ENCODE assay signal across 10 cellular contexts in genomic region chr3:50525987-50526386, GRCh38. TPM values are rescaled to one million over a fixed set of nuclear protein-coding genes. Genes with fewer than 3 reads are reported as not detected.
DNase-seq lines count a peak whose midpoint lies in the region; ATAC-seq and TF ChIP-seq lines count a peak whose summit lies in the region.
"Had no signal": no experiment of that assay in that cellular context is flagged by ENCODE, and none has a peak within 500 bp of the region (broad histone marks: within the 10 kb centered on the region; RNA-seq: fewer than 3 reads in every experiment).

No MANE protein-coding gene starts in this region.

- no peak overlapping the region for H3K27ac Mint-ChIP-seq in T-helper 17 cell
- peak overlapping the region; percentile 30 to 95 (median 79) for H3K27ac Mint-ChIP-seq in brain
- H3K27ac Mint-ChIP-seq: naive thymus-derived CD8-positive, alpha-beta T cell had no signal

- no peak for TF ChIP-seq CTCF in brain (conservative IDR thresholded peaks at IDR 0.05)
- no peak for TF ChIP-seq CTCF in uterus (IDR thresholded peaks at IDR 0.05)

- TF ChIP-seq POLR2A in uterus (IDR thresholded peaks at IDR 0.05): no peak

- peak; percentile 74 for ATAC-seq in T-helper 17 cell
- no peak for ATAC-seq in HG02798 (IDR thresholded peaks at IDR 0.05; ENCODE audit: poor library complexity, unreplicated experiment)

- no peaks in the 10 kb centered on the region for H3K27me3 ChIP-seq in uterus

- intact Hi-C loops in uterus (cut with DNase I; ENCODE audit: low total_unique reads): no loop called here

- DNase-seq in DMS 273 (lab: John Stamatoyannopoulos, UW; ENCODE audit: unreplicated experiment) (peak; percentile 24), DMS 273 treated with DMSO at 0.1 percent for 48 hours (lab: John Stamatoyannopoulos, UW) (no peak), T-helper 17 cell (no peak), mucosa of gallbladder (ENCODE audit: low spot score) (peak; percentile 46), uterus (no peak), NCI-H748 treated with DMSO at 0.1 percent for 48 hours (lab: John Stamatoyannopoulos, UW) (no peak)

- H3K4me3 ChIP-seq in uterus: no peak overlapping the region

- H3K9me3 ChIP-seq in T-helper 17 cell (ENCODE audit: control insufficient read depth, low read length, poor library complexity, severe bottlenecking): no peaks in the 10 kb centered on the region
- no peaks in the 10 kb centered on the region for H3K9me3 ChIP-seq in uterus

- no peaks in the 10 kb centered on the region for H3K36me3 ChIP-seq in uterus

- no peak overlapping the region for H3K4me3 Mint-ChIP-seq in T-helper 17 cell
- peak overlapping the region in 2 of 5 experiments; percentile 14 to 28 for H3K4me3 Mint-ChIP-seq in brain
- H3K4me3 Mint-ChIP-seq: naive thymus-derived CD8-positive, alpha-beta T cell had no signal

- no peaks in the 10 kb centered on the region for H3K4me1 ChIP-seq in uterus

- no peak overlapping the region for H3K27ac ChIP-seq in uterus
- H3K27ac ChIP-seq: 22Rv1 had no signal

- H3K9me3 Mint-ChIP-seq in brain: peaks cover 0 to 9% (median 0%) of the 10 kb centered on the region in 5 experiments
- H3K9me3 Mint-ChIP-seq: naive thymus-derived CD8-positive, alpha-beta T cell had no signal

- H3K36me3 Mint-ChIP-seq in T-helper 17 cell (ENCODE audit: low read depth): peaks cover 3% of the 10 kb centered on the region
- no peaks in the 10 kb centered on the region for H3K36me3 Mint-ChIP-seq in brain
- H3K36me3 Mint-ChIP-seq: naive thymus-derived CD8-positive, alpha-beta T cell had no signal

- H3K4me1 Mint-ChIP-seq in T-helper 17 cell (peaks cover 2% of the 10 kb centered on the region), brain (peaks cover 78% of the 10 kb centered on the region)

- H3K27me3 Mint-ChIP-seq in T-helper 17 cell (peaks cover 28% of the 10 kb centered on the region), brain (peaks cover 19% of the 10 kb centered on the region)

RNA-seq across cellular contexts. Expression of gene CACNA2D2, which starts 22.6 kb away (rescaled TPM):
- total RNA-seq in T-helper 17 cell (1 to 10 TPM; 2.2 to 3.5 TPM), mucosa of gallbladder (1.8 TPM), uterus (1 to 10 TPM in 2 of 4 donors, under 1 TPM in 1, not detected in 1; under 0.01 to 6.1 (median 5.3) TPM)
- 3.0 TPM for polyA plus RNA-seq in brain (ENCODE audit: insufficient read depth, low read depth, low replicate concordance)

RNA-seq across cellular contexts. Expression of gene C3orf18, which starts 41.6 kb away (rescaled TPM):
- 10 to 100 TPM; 15.0 to 17.1 TPM for total RNA-seq in T-helper 17 cell
- polyA plus RNA-seq in brain (ENCODE audit: insufficient read depth, low read depth, low replicate concordance): 13.4 TPM
- 12.3 TPM for total RNA-seq in mucosa of gallbladder
- total RNA-seq in uterus: 10 to 100 TPM in 3 of 4 donors, 1 to 10 TPM in 1; 7.1 to 21.0 (median 20.7) TPM

RNA-seq across cellular contexts. Expression of gene HEMK1, which starts 43.3 kb away (rescaled TPM):
- total RNA-seq in T-helper 17 cell (10 to 100 TPM; 22.7 to 25.1 TPM), mucosa of gallbladder (29.3 TPM), uterus (10 to 100 TPM in 2 of 4 donors, 1 to 10 TPM in 1, under 1 TPM in 1; 0.77 to 26.5 (median 11.4) TPM)
- polyA plus RNA-seq in brain (ENCODE audit: insufficient read depth, low read depth, low replicate concordance): 12.9 TPM

Comparison
In these comparisons a context has a peak if more than half of its experiments do, and no peak if none do; other contexts are left out.
1. DNase-seq: peak in DMS 273 (single experiment) and mucosa of gallbladder (single experiment); none in DMS 273 treated with DMSO at 0.1 percent for 48 hours (single experiment), T-helper 17 cell (0 of 3), uterus (0 of 2) and NCI-H748 treated with DMSO at 0.1 percent for 48 hours (single experiment).